31 cellular contexts compared by ENCODE assay signal in genomic region chr10:123424537-123424936, GRCh38.
DNase-seq lines count a peak whose midpoint lies in the region; TF ChIP-seq lines count a peak whose summit lies in the region.
"Had no signal": no experiment of that assay in that cellular context is flagged by ENCODE, and none has a peak within 500 bp of the region (broad histone marks: within the 10 kb centered on the region; RNA-seq: fewer than 3 reads in every experiment).

No MANE protein-coding gene starts in this region.

- intact Hi-C loops in posterior vena cava (cut with DNase I), result no loop called here

- H3K4me3 Mint-ChIP-seq in endothelial cell (ENCODE audit: unreplicated experiment) (no peak overlapping the region), immature natural killer cell (no peak overlapping the region)
- H3K4me3 Mint-ChIP-seq: B cell; CD4-positive, alpha-beta memory T cell; CD4-positive, alpha-beta T cell; CD4-positive, CD25-positive, alpha-beta regulatory T cell; CD8-positive, alpha-beta memory T cell; CD8-positive, alpha-beta T cell had no signal

- H3K27me3 Mint-ChIP-seq in endothelial cell (ENCODE audit: unreplicated experiment), result peaks cover 2% of the 10 kb centered on the region
- H3K27me3 Mint-ChIP-seq in immature natural killer cell (ENCODE audit: low read depth in 3 of 3), result peaks cover 2 to 5% (median 2%) of the 10 kb centered on the region in 3 donors

- H3K9me3 Mint-ChIP-seq in endothelial cell (ENCODE audit: unreplicated experiment) (no peaks in the 10 kb centered on the region), immature natural killer cell (no peaks in the 10 kb centered on the region)
- H3K9me3 Mint-ChIP-seq: CD4-positive, alpha-beta memory T cell; CD4-positive, alpha-beta T cell; CD8-positive, alpha-beta memory T cell; CD8-positive, alpha-beta T cell had no signal

- no peak for DNase-seq in endothelial cell (ENCODE audit: low spot score)
- peak; percentile 53 for DNase-seq in posterior vena cava (ENCODE audit: low spot score)
- DNase-seq in substantia nigra (lab: John Stamatoyannopoulos, UW), result no peak
- DNase-seq in immature natural killer cell, result no peak
- DNase-seq: 8988T; ACHN; AML-193; BE2C; C1 segment of cervical spinal cord; Caco-2; Calu3; CD4-positive, alpha-beta memory T cell; CD4-positive, alpha-beta T cell; CD4-positive, CD25-positive, alpha-beta regulatory T cell; CD8-positive, alpha-beta memory T cell; CD8-positive, alpha-beta T cell; COR-L47; DMS 273 treated with DMSO at 0.1 percent for 48 hours; DMS153; DMS53; DMS79; DMS79 treated with DMSO at 0.1 percent for 48 hours; DND-41; EL had no signal

- H3K27ac ChIP-seq in substantia nigra (ENCODE audit: low read depth, low read length, poor library complexity, severe bottlenecking), result no peak overlapping the region
- H3K27ac ChIP-seq: 22Rv1; A549; BLaER1; BLaER1 treated with 17β-estradiol and CSF1 and Interleukin-3, amounts not matched to agents 10 nM and 100 nM; C4-2B had no signal

- H3K27ac Mint-ChIP-seq in endothelial cell (ENCODE audit: unreplicated experiment) (no peak overlapping the region), immature natural killer cell (no peak overlapping the region)
- H3K27ac Mint-ChIP-seq: B cell; CD14-positive monocyte; CD4-positive, alpha-beta memory T cell; CD4-positive, alpha-beta T cell; CD4-positive, CD25-positive, alpha-beta regulatory T cell; CD8-positive, alpha-beta memory T cell; CD8-positive, alpha-beta T cell had no signal

- H3K36me3 Mint-ChIP-seq in endothelial cell (ENCODE audit: low read depth, unreplicated experiment) (no peaks in the 10 kb centered on the region), immature natural killer cell (no peaks in the 10 kb centered on the region)
- H3K36me3 Mint-ChIP-seq: CD4-positive, alpha-beta memory T cell; CD8-positive, alpha-beta T cell had no signal

- H3K4me1 Mint-ChIP-seq in endothelial cell (ENCODE audit: unreplicated experiment) (peaks cover 3% of the 10 kb centered on the region), immature natural killer cell (peaks cover 0 to 1% of the 10 kb centered on the region in 2 donors)
- H3K4me1 Mint-ChIP-seq: B cell; CD4-positive, alpha-beta memory T cell; CD4-positive, CD25-positive, alpha-beta regulatory T cell; CD8-positive, alpha-beta memory T cell had no signal

- peak; percentile 9 for TF ChIP-seq CTCF in endothelial cell (IDR thresholded peaks at IDR 0.05; ENCODE audit: unreplicated experiment)
